In genomic region chr6:26026833-26027490, GRCh38 we compare ENCODE assay signal across 8 cellular contexts.
DNase-seq lines count a peak whose midpoint lies in the region; ATAC-seq and TF ChIP-seq lines count a peak whose summit lies in the region.

No MANE protein-coding gene starts in this region.

- H3K27me3 ChIP-seq in PC-9 (ENCODE audit: insufficient read depth, low read depth) (no peaks in the 10 kb centered on the region), esophagus (ENCODE audit: control insufficient read depth in 1 of 2, insufficient read depth in 2 of 2, low read length in 2 of 2) (no peaks in the 10 kb centered on the region)

- no peaks in the 10 kb centered on the region for H3K27me3 Mint-ChIP-seq in activated T-cell treated with anti-CD3 and anti-CD28 coated beads, Interleukin-2, amount 50 U/mL, for 24 hours

- POLR2A ChIA-PET in PC-9 (lab: Charles Lee; ENCODE audit: unreplicated experiment) = interaction anchor here (0.6 to 3.1 kb wide), 17 partner anchors 17 to 1161 kb away, joined by 3 to 55 read pairs (median 7); partner anchors contain the start of gene HFE

- H3K9me3 ChIP-seq in PC-9 (ENCODE audit: insufficient read depth, low read depth) (no peaks in the 10 kb centered on the region), esophagus (ENCODE audit: control insufficient read depth in 2 of 2, insufficient read depth in 1 of 2, low read depth in 1 of 2, low read length in 1 of 2) (no peaks in the 10 kb centered on the region)

- peaks cover 45% of the 10 kb centered on the region for H3F3A ChIP-seq in PC-9 (ENCODE audit: insufficient read depth, low read depth)

- intact Hi-C loops in PC-9 (cut with micrococcal nuclease; ENCODE audit: unreplicated experiment) = loop anchor here (1.0 to 10.0 kb wide), 5 partner anchors 28 to 1808 kb away; a partner anchor contains a TSS

- H3K27ac ChIP-seq in PC-9 = peak overlapping the region; percentile 98
- H3K27ac ChIP-seq in esophagus (ENCODE audit: low read depth in 2 of 2, low read length in 1 of 2) = peak overlapping the region; percentile 96 to 100

- H3K9me2 ChIP-seq in PC-9 (ENCODE audit: insufficient read depth) = no peaks in the 10 kb centered on the region

- H3K27ac Mint-ChIP-seq in activated T-cell treated with anti-CD3 and anti-CD28 coated beads, Interleukin-2, amount 50 U/mL, for 24 hours = peak overlapping the region; percentile 99

- H3K4me3 ChIP-seq in PC-9 = peak overlapping the region; percentile 75
- peak overlapping the region; percentile 60 to 71 for H3K4me3 ChIP-seq in esophagus (ENCODE audit: low read depth in 1 of 2, low read length in 2 of 2)

- no peaks in the 10 kb centered on the region for H3K9me3 Mint-ChIP-seq in activated T-cell treated with anti-CD3 and anti-CD28 coated beads, Interleukin-2, amount 50 U/mL, for 24 hours

- peak; percentile 40 for ATAC-seq in GM21717 (IDR thresholded peaks at IDR 0.05; ENCODE audit: unreplicated experiment)

- H3K36me3 ChIP-seq in PC-9 (ENCODE audit: low read depth) (no peaks in the 10 kb centered on the region), esophagus (ENCODE audit: control insufficient read depth in 2 of 2, insufficient read depth in 2 of 2, low read length in 1 of 2) (no peaks in the 10 kb centered on the region)

- BruUV-seq in PC-9 (replicated peaks; lab: Mats Ljungman, UMichigan) = TSS peak; percentile 66

- H3K4me1 ChIP-seq in PC-9 (replicated peaks; ENCODE audit: insufficient read depth) (peaks cover 57% of the 10 kb centered on the region), esophagus (ENCODE audit: control insufficient read depth in 2 of 2, insufficient read depth in 2 of 2, low read length in 1 of 2) (no peaks in the 10 kb centered on the region)

- peak overlapping the region; percentile 87 for H3K4me3 Mint-ChIP-seq in activated T-cell treated with anti-CD3 and anti-CD28 coated beads, Interleukin-2, amount 50 U/mL, for 24 hours

- TF ChIP-seq CTCF in PC-9 (conservative IDR thresholded peaks at IDR 0.05) = no peak

- 1% methylated on average over 44 of the region's 44 CpGs for WGBS in esophagus, 2 donors

- DNase-seq in DMS153 (lab: John Stamatoyannopoulos, UW) (peak; percentile 95), KG1 (lab: John Stamatoyannopoulos, UW) (peak; percentile 97), PC-9 (peak; percentile 89 to 95), myocyte (ENCODE audit: low read depth) (peak; percentile 96)
- peak; percentile 89 for DNase-seq in activated T-cell treated with anti-CD3 and anti-CD28 coated beads, Interleukin-2, amount 50 U/mL, for 24 hours
- peak; percentile 81 to 99 (median 94) for DNase-seq in stimulated activated naive CD4-positive, alpha-beta T cell (lab: John Stamatoyannopoulos, UW)

- no peaks in the 10 kb centered on the region for H4K20me1 ChIP-seq in PC-9 (ENCODE audit: insufficient read depth)

- H3K36me3 Mint-ChIP-seq in activated T-cell treated with anti-CD3 and anti-CD28 coated beads, Interleukin-2, amount 50 U/mL, for 24 hours (ENCODE audit: low read depth) = peaks cover 8% of the 10 kb centered on the region

- peaks cover 5% of the 10 kb centered on the region for H3K79me2 ChIP-seq in PC-9 (ENCODE audit: low read depth)

- peaks cover 72% of the 10 kb centered on the region for H3K4me1 Mint-ChIP-seq in activated T-cell treated with anti-CD3 and anti-CD28 coated beads, Interleukin-2, amount 50 U/mL, for 24 hours (ENCODE audit: low read depth)

- peak overlapping the region; percentile 74 for H2AFZ ChIP-seq in PC-9

- CTCF ChIA-PET in PC-9 (lab: Charles Lee) = interaction anchor here (1.1 to 1.9 kb wide), 3 partner anchors 19 to 34 kb away, joined by 3 to 7 read pairs (median 6); a partner anchor contains a TSS

- H3K4me2 ChIP-seq in PC-9 = peak overlapping the region; percentile 89

Comparison
In these comparisons a context has a peak if more than half of its experiments do, and no peak if none do; other contexts are left out.
1. Peak in every context shown above with its lines: DNase-seq, ATAC-seq, H3K4me3 ChIP-seq and H3K27ac ChIP-seq.